Comparison of ENCODE assay signal across 23 cellular contexts in genomic region chr7:44042221-44042620, GRCh38. TPM values are rescaled to one million over a fixed set of nuclear protein-coding genes. Genes with fewer than 3 reads are reported as not detected.
DNase-seq lines count a peak whose midpoint lies in the region; ATAC-seq and TF ChIP-seq lines count a peak whose summit lies in the region.
"Had no signal": no experiment of that assay in that cellular context is flagged by ENCODE, and none has a peak within 500 bp of the region (broad histone marks: within the 10 kb centered on the region; RNA-seq: fewer than 3 reads in every experiment).

No MANE protein-coding gene starts in this region.

- H3K27ac Mint-ChIP-seq in activated naive CD8-positive, alpha-beta T cell: no peak overlapping the region
- no peak overlapping the region for H3K27ac Mint-ChIP-seq in activated naive CD8-positive, alpha-beta T cell treated with anti-CD3 and anti-CD28 coated beads for 36 hours
- H3K27ac Mint-ChIP-seq in T-cell: peak overlapping the region; percentile 76
- H3K27ac Mint-ChIP-seq in brain: no peak overlapping the region
- H3K27ac Mint-ChIP-seq in type B pancreatic cell: no peak overlapping the region
- H3K27ac Mint-ChIP-seq: neural progenitor cell had no signal

- TF ChIP-seq CTCF in brain (conservative IDR thresholded peaks at IDR 0.05) (no peak), type B pancreatic cell (conservative IDR thresholded peaks at IDR 0.05) (no peak)

- peaks cover 9% of the 10 kb centered on the region for H3K36me3 Mint-ChIP-seq in activated naive CD8-positive, alpha-beta T cell
- peaks cover 28% of the 10 kb centered on the region for H3K36me3 Mint-ChIP-seq in activated naive CD8-positive, alpha-beta T cell treated with anti-CD3 and anti-CD28 coated beads for 36 hours
- H3K36me3 Mint-ChIP-seq in T-cell (peaks cover 2% of the 10 kb centered on the region), brain (peaks cover 10% of the 10 kb centered on the region), type B pancreatic cell (no peaks in the 10 kb centered on the region)

- H3K4me1 Mint-ChIP-seq in activated naive CD8-positive, alpha-beta T cell (ENCODE audit: low read depth): peaks cover 39% of the 10 kb centered on the region
- peaks cover 33% of the 10 kb centered on the region for H3K4me1 Mint-ChIP-seq in activated naive CD8-positive, alpha-beta T cell treated with anti-CD3 and anti-CD28 coated beads for 36 hours
- peaks cover 27 to 46% (median 38%) of the 10 kb centered on the region in 3 donors for H3K4me1 Mint-ChIP-seq in T-cell
- peaks cover 38% of the 10 kb centered on the region for H3K4me1 Mint-ChIP-seq in brain
- peaks cover 24% of the 10 kb centered on the region for H3K4me1 Mint-ChIP-seq in type B pancreatic cell (ENCODE audit: unreplicated experiment)

- DNase-seq in activated naive CD8-positive, alpha-beta T cell treated with anti-CD3 and anti-CD28 coated beads for 36 hours: no peak
- no peak for DNase-seq in T-cell
- DNase-seq in type B pancreatic cell (ENCODE audit: extremely low spot score, unreplicated experiment): no peak
- no peak for DNase-seq in islet precursor cell
- DNase-seq: activated naive CD4-positive, alpha-beta T cell treated with Interleukin-2 at 50 U/mL for 16 hours; dermis blood vessel endothelial cell; KG1; left ventricle myocardium superior; midbrain; NCI-H1436; NCI-H446; SK-N-SH; stomach; tibial artery had no signal

- ATAC-seq in T-cell (replicated peaks in 1 of 4) (no peak), HG03108 (IDR thresholded peaks at IDR 0.05; ENCODE audit: unreplicated experiment) (no peak)
- ATAC-seq: gastroesophageal sphincter, left ventricle myocardium superior, sciatic nerve had no signal

- H3K4me3 Mint-ChIP-seq in activated naive CD8-positive, alpha-beta T cell: peak overlapping the region; percentile 69
- H3K4me3 Mint-ChIP-seq in activated naive CD8-positive, alpha-beta T cell treated with anti-CD3 and anti-CD28 coated beads for 36 hours: no peak overlapping the region
- H3K4me3 Mint-ChIP-seq in T-cell: peak overlapping the region; percentile 29 to 53 (median 36)
- peak overlapping the region in 3 of 5 experiments; percentile 39 to 55 (median 54) for H3K4me3 Mint-ChIP-seq in brain
- peak overlapping the region; percentile 71 for H3K4me3 Mint-ChIP-seq in type B pancreatic cell
- H3K4me3 Mint-ChIP-seq: central memory CD8-positive, alpha-beta T cell had no signal

- CTCF ChIA-PET in T-cell (lab: Charles Lee): no interaction called here

- H3K9me3 Mint-ChIP-seq in activated naive CD8-positive, alpha-beta T cell (ENCODE audit: low read depth): no peaks in the 10 kb centered on the region
- H3K9me3 Mint-ChIP-seq in activated naive CD8-positive, alpha-beta T cell treated with anti-CD3 and anti-CD28 coated beads for 36 hours: no peaks in the 10 kb centered on the region
- H3K9me3 Mint-ChIP-seq in T-cell: no peaks in the 10 kb centered on the region
- H3K9me3 Mint-ChIP-seq in brain: no peaks in the 10 kb centered on the region
- no peaks in the 10 kb centered on the region for H3K9me3 Mint-ChIP-seq in type B pancreatic cell
- H3K9me3 Mint-ChIP-seq: central memory CD8-positive, alpha-beta T cell; neural progenitor cell had no signal

- POLR2A ChIA-PET in T-cell (lab: Charles Lee): interaction anchor here (0.7 kb wide), 2 partner anchors 33 to 948 kb away, joined by 3 to 10 read pairs; no protein-coding TSS in a partner anchor

- no peaks in the 10 kb centered on the region for H3K27me3 Mint-ChIP-seq in activated naive CD8-positive, alpha-beta T cell
- H3K27me3 Mint-ChIP-seq in activated naive CD8-positive, alpha-beta T cell treated with anti-CD3 and anti-CD28 coated beads for 36 hours: no peaks in the 10 kb centered on the region
- H3K27me3 Mint-ChIP-seq in T-cell (no peaks in the 10 kb centered on the region), brain (peaks cover 17% of the 10 kb centered on the region), type B pancreatic cell (peaks cover 3% of the 10 kb centered on the region)
- H3K27me3 Mint-ChIP-seq: central memory CD8-positive, alpha-beta T cell had no signal

RNA-seq across cellular contexts. Expression of gene DBNL, which starts 2.3 kb away (rescaled TPM):
- 100 to 1,000 TPM; 131 to 136 TPM for total RNA-seq in activated naive CD8-positive, alpha-beta T cell treated with anti-CD3 and anti-CD28 coated beads for 36 hours
- total RNA-seq in T-cell (100 to 1,000 TPM; 101 to 188 (median 156) TPM), type B pancreatic cell (ENCODE audit: low replicate concordance) (62.8 and 71.7 TPM in 2 replicates)
- polyA plus RNA-seq in brain (ENCODE audit: insufficient read depth, low read depth, low replicate concordance): 115 TPM

RNA-seq across cellular contexts. Expression of gene PGAM2, which starts 23.1 kb away (rescaled TPM):
- under 1 TPM; 0.34 to 0.43 TPM for total RNA-seq in activated naive CD8-positive, alpha-beta T cell treated with anti-CD3 and anti-CD28 coated beads for 36 hours
- 1 to 10 TPM; 1.1 to 2.9 (median 1.7) TPM for total RNA-seq in T-cell
- polyA plus RNA-seq in brain (ENCODE audit: insufficient read depth, low read depth, low replicate concordance): 141 TPM
- total RNA-seq in type B pancreatic cell (ENCODE audit: low replicate concordance): 0.57 and 0.72 TPM in 2 replicates

RNA-seq across cellular contexts. Expression of gene POLM, which starts 40.1 kb away (rescaled TPM):
- total RNA-seq in activated naive CD8-positive, alpha-beta T cell treated with anti-CD3 and anti-CD28 coated beads for 36 hours: 10 to 100 TPM; 32.5 to 35.2 TPM
- total RNA-seq in T-cell (10 to 100 TPM; 39.5 to 81.9 (median 70.7) TPM), type B pancreatic cell (ENCODE audit: low replicate concordance) (25.2 and 27.2 TPM in 2 replicates)
- polyA plus RNA-seq in brain (ENCODE audit: insufficient read depth, low read depth, low replicate concordance): 9.1 TPM

RNA-seq across cellular contexts. Expression of gene SPDYE1, which starts 44.5 kb away (rescaled TPM):
- total RNA-seq in activated naive CD8-positive, alpha-beta T cell treated with anti-CD3 and anti-CD28 coated beads for 36 hours: not detected
- total RNA-seq in T-cell: not detected
- polyA plus RNA-seq in brain (ENCODE audit: insufficient read depth, low read depth, low replicate concordance): not detected
- not detected in 2 replicates for total RNA-seq in type B pancreatic cell (ENCODE audit: low replicate concordance)
- total RNA-seq: astrocyte, dermis blood vessel endothelial cell, gastroesophageal sphincter, left ventricle myocardium superior, OCI-LY7, sciatic nerve, stomach had no signal
- polyA plus RNA-seq: SK-N-SH, stomach had no signal

Comparison
In these comparisons a context has a peak if more than half of its experiments do, and no peak if none do; other contexts are left out.
1. H3K27ac Mint-ChIP-seq: peak in T-cell (2 of 2); none in activated naive CD8-positive, alpha-beta T cell (single experiment), activated naive CD8-positive, alpha-beta T cell treated with anti-CD3 and anti-CD28 coated beads for 36 hours (single experiment), brain (0 of 5) and type B pancreatic cell (single experiment).